1 cellular context compared by ENCODE assay signal in the genomic region with DNA sequence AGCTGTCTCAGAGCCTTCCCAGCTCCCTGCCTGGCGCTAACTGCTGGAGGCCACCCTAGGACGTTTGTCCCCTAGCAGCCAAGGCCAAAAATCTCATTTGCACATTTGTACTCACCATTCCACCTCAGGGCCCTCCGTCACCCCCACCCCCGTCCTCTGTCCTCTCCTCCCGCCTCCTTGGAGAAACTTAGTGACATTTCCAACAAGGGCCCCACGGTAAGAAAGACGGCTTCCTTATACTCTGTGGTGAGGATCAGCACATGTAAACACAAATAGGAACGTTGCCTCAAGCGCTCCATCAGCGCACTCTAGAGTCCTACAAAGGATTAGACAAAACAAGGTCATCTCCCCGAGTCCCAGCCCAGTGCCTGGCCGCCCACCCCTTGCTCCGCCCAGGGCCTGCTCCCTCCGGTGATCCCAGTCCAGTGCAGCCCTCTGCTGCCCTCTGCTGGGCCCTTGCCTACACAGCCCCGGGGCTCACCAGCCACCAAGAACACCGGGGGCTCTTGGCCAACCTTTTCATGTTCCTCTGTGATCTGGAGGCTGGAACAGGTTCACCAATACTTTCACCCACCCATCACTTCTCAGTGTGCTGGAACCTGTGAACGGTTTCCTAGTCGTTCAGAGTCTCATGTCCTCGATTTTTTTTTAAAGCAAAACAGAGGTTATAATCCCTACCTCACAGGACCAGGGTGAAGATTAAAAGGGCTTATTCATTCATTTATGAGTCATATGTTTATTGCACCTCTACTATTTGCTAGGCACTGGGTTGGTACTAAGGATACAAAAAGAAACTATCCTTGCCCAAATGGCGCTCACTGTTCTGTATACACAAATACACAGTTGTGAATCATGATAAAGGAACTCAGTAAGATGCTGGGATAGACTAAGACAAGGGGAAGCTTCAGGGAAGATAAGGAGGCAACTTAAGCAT.
A peak's percentile ranks its signal among the peaks of the same experiment; 100 is the strongest.
TF ChIP-seq lines count a peak whose summit lies in the region.

No MANE protein-coding gene starts in this region.

TF ChIP-seq in SK-N-SH, 30 proteins besides CTCF, POLR2A, EP300 and RAD21 (continued from another document):
- TF ChIP-seq, protein P1, sequence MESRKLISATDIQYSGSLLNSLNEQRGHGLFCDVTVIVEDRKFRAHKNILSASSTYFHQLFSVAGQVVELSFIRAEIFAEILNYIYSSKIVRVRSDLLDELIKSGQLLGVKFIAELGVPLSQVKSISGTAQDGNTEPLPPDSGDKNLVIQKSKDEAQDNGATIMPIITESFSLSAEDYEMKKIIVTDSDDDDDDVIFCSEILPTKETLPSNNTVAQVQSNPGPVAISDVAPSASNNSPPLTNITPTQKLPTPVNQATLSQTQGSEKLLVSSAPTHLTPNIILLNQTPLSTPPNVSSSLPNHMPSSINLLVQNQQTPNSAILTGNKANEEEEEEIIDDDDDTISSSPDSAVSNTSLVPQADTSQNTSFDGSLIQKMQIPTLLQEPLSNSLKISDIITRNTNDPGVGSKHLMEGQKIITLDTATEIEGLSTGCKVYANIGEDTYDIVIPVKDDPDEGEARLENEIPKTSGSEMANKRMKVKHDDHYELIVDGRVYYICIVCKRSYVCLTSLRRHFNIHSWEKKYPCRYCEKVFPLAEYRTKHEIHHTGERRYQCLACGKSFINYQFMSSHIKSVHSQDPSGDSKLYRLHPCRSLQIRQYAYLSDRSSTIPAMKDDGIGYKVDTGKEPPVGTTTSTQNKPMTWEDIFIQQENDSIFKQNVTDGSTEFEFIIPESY (IDR thresholded peaks at IDR 0.05; ENCODE audit: borderline replicate concordance, low read depth) = no peak
- TF ChIP-seq, protein P2, sequence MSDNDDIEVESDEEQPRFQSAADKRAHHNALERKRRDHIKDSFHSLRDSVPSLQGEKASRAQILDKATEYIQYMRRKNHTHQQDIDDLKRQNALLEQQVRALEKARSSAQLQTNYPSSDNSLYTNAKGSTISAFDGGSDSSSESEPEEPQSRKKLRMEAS (IDR thresholded peaks at IDR 0.05; ENCODE audit: low read depth) = peak; percentile 55; the same call in 1 of the 2 replicates
- TF ChIP-seq NRF1 (IDR thresholded peaks at IDR 0.05; ENCODE audit: low read depth, low read length) = no peak; the same call in 1 of the 2 replicates
- no peak for TF ChIP-seq FOXJ3 (CRISPR knock-in tag; IDR thresholded peaks at IDR 0.05)
- TF ChIP-seq MXI1 (IDR thresholded peaks at IDR 0.05; ENCODE audit: low read depth, low read length) = peak; percentile 34; the same call in 1 of the 2 replicates
- TF ChIP-seq POLR2AphosphoS5 (IDR thresholded peaks at IDR 0.05; ENCODE audit: low read depth, low read length) = no peak
- no peak for TF ChIP-seq GABPA (IDR thresholded peaks at IDR 0.05; ENCODE audit: low read depth)
- TF ChIP-seq, protein P3, sequence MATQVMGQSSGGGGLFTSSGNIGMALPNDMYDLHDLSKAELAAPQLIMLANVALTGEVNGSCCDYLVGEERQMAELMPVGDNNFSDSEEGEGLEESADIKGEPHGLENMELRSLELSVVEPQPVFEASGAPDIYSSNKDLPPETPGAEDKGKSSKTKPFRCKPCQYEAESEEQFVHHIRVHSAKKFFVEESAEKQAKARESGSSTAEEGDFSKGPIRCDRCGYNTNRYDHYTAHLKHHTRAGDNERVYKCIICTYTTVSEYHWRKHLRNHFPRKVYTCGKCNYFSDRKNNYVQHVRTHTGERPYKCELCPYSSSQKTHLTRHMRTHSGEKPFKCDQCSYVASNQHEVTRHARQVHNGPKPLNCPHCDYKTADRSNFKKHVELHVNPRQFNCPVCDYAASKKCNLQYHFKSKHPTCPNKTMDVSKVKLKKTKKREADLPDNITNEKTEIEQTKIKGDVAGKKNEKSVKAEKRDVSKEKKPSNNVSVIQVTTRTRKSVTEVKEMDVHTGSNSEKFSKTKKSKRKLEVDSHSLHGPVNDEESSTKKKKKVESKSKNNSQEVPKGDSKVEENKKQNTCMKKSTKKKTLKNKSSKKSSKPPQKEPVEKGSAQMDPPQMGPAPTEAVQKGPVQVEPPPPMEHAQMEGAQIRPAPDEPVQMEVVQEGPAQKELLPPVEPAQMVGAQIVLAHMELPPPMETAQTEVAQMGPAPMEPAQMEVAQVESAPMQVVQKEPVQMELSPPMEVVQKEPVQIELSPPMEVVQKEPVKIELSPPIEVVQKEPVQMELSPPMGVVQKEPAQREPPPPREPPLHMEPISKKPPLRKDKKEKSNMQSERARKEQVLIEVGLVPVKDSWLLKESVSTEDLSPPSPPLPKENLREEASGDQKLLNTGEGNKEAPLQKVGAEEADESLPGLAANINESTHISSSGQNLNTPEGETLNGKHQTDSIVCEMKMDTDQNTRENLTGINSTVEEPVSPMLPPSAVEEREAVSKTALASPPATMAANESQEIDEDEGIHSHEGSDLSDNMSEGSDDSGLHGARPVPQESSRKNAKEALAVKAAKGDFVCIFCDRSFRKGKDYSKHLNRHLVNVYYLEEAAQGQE (IDR thresholded peaks at IDR 0.05; ENCODE audit: low read depth, low read length) = peak; percentile 12; the same call in 1 of the 2 replicates
- TF ChIP-seq, protein P4, sequence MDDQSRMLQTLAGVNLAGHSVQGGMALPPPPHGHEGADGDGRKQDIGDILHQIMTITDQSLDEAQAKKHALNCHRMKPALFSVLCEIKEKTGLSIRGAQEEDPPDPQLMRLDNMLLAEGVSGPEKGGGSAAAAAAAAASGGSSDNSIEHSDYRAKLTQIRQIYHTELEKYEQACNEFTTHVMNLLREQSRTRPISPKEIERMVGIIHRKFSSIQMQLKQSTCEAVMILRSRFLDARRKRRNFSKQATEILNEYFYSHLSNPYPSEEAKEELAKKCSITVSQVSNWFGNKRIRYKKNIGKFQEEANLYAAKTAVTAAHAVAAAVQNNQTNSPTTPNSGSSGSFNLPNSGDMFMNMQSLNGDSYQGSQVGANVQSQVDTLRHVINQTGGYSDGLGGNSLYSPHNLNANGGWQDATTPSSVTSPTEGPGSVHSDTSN (IDR thresholded peaks at IDR 0.05) = no peak
